ENCODE assay signal across 26 cellular contexts in the genomic region with DNA sequence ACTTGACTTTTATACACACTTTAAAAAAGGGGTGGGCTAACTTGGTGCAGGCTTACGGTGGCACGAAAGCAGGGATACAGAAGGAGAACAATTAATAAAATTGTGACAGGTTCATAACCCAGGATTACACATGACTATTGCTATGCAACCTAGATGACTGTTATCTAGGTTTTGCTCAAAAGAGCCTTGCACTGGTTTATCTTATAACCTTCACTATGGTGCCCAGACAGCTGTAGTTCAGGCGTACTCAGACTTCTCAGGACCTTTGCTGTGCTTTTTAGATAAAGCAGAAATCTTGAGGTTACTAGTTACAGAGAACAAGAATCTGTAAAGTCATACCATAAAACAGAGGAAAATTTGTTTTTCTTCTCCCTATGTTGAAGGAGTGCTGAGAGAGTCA. TPM values are rescaled to one million over a fixed set of nuclear protein-coding genes. Genes with fewer than 3 reads are reported as not detected.
DNase-seq lines count a peak whose midpoint lies in the region; ATAC-seq, FAIRE-seq and TF ChIP-seq lines count a peak whose summit lies in the region.
"Had no signal": no experiment of that assay in that cellular context is flagged by ENCODE, and none has a peak within 500 bp of the region (broad histone marks: within the 10 kb centered on the region; RNA-seq: fewer than 3 reads in every experiment).

No MANE protein-coding gene starts in this region.

- peak; percentile 25 for DNase-seq in ACHN
- DNase-seq in NCI-H226 = peak; percentile 71
- DNase-seq in fibroblast of the aortic adventitia (ENCODE audit: low read depth) = peak; percentile 75
- DNase-seq in pancreas = no peak
- DNase-seq in cardiac septum (ENCODE audit: low spot score) = no peak
- no peak for DNase-seq in SHP77 treated with DMSO at 0.1 percent for 48 hours (lab: John Stamatoyannopoulos, UW)
- no peak for DNase-seq in NCI-H345 (lab: John Stamatoyannopoulos, UW)
- DNase-seq: activated CD4-positive, alpha-beta memory T cell treated with anti-CD3 and anti-CD28 coated beads for 36 hours; activated CD4-positive, CD25-positive, alpha-beta regulatory T cell; activated naive CD4-positive, alpha-beta T cell; amniotic stem cell; C1 segment of cervical spinal cord; central memory CD4-positive, alpha-beta T cell; dermis blood vessel endothelial cell; foreskin fibroblast; heart right ventricle; KBM-7; left ventricle myocardium superior; NCI-H69; spleen; stimulated activated CD4-positive, alpha-beta T cell treated with anti-CD3 and anti-CD28 coated beads, Interleukin-4, amount 100 ng/mL, for 24 hours; stimulated activated naive CD4-positive, alpha-beta T cell treated with Interleukin-2 at 50 U/mL for 16 hours had no signal

- no peak for FAIRE-seq in pancreas (lab: Jason Lieb, UNC)

- ATAC-seq in pancreas = peak; percentile 15 to 30 (median 18)
- ATAC-seq in HG02970 (IDR thresholded peaks at IDR 0.05; ENCODE audit: low FRiP score, unreplicated experiment) = no peak
- ATAC-seq: HCT116, left ventricle myocardium superior had no signal

- intact Hi-C loops in pancreas (cut with DNase I) (no loop called here), cardiac septum (cut with DNase I) (no loop called here)

- no peaks in the 10 kb centered on the region for H3K36me3 ChIP-seq in pancreas
- H3K36me3 ChIP-seq: heart right ventricle, spleen, tibial nerve had no signal

- H3K4me3 ChIP-seq in fibroblast of the aortic adventitia (ENCODE audit: low read depth, low read length) (no peak overlapping the region), pancreas (peak overlapping the region in 2 of 4 donors; percentile 36)
- H3K4me3 ChIP-seq: spleen, tibial nerve had no signal

- no peaks in the 10 kb centered on the region for H3K9me3 ChIP-seq in pancreas
- H3K9me3 ChIP-seq: heart right ventricle, spleen, tibial nerve had no signal

- in situ Hi-C loops in ACHN (cut with HindIII; ENCODE audit: low pct_ligation_motif_present, low pct_unique_long_range_greater_than_20kb, low sequenced_read_pairs) = no loop called here

- TF ChIP-seq CTCF in fibroblast of the aortic adventitia (IDR thresholded peaks at IDR 0.05; ENCODE audit: insufficient read depth, low read length) (no peak), pancreas (IDR thresholded peaks at IDR 0.05) (no peak)

- H3K4me1 ChIP-seq in pancreas = peaks cover 11 to 25% (median 16%) of the 10 kb centered on the region in 3 donors
- H3K4me1 ChIP-seq: heart right ventricle, spleen, tibial nerve had no signal

- WGBS in pancreas, 2 donors = 14 to 15% methylated on average over 3 of the region's 3 CpGs

- H3K27me3 ChIP-seq in pancreas = no peaks in the 10 kb centered on the region
- H3K27me3 ChIP-seq: heart right ventricle, spleen, tibial nerve had no signal

- H3K27ac ChIP-seq in pancreas = peak overlapping the region; percentile 56 to 94 (median 85)
- H3K27ac ChIP-seq: heart right ventricle, RWPE1, spleen, tibial nerve had no signal

RNA-seq across cellular contexts. Expression of gene UGT2A3, which starts 44.4 kb away (rescaled TPM):
- total RNA-seq in fibroblast of the aortic adventitia (ENCODE audit: low replicate concordance) = not detected in 2 replicates
- 10 to 100 TPM; 16.6 to 38.5 (median 26.9) TPM for total RNA-seq in pancreas
- 10 to 100 TPM in 1 of 2 donors, 1 to 10 TPM in 1; 6.5 to 27.1 TPM for polyA plus RNA-seq in pancreas
- total RNA-seq in cardiac septum = not detected
- total RNA-seq: activated CD4-positive, alpha-beta memory T cell treated with anti-CD3 and anti-CD28 coated beads for 36 hours; heart right ventricle; left ventricle myocardium superior; spleen; tibial nerve had no signal
- polyA plus RNA-seq: heart right ventricle, spleen had no signal

Comparison
In these comparisons a context has a peak if more than half of its experiments do, and no peak if none do; other contexts are left out.
1. DNase-seq: peak in ACHN (single experiment), NCI-H226 (single experiment) and fibroblast of the aortic adventitia (single experiment); none in pancreas (0 of 6), cardiac septum (single experiment), SHP77 treated with DMSO at 0.1 percent for 48 hours (single experiment) and NCI-H345 (single experiment).
2. RNA of gene UGT2A3, which starts 44.4 kb away (total RNA-seq): 16.6 to 38.5 TPM in pancreas; not detected in cardiac septum (single experiment) and not detected in fibroblast of the aortic adventitia; every median in the first group is over 10 times any median in the second.